ENCODE assay signal across 26 cellular contexts in genomic region chr3:188066141-188066540, GRCh38.
"Had no signal": no experiment of that assay in that cellular context is flagged by ENCODE, and none has a peak within 500 bp of the region (broad histone marks: within the 10 kb centered on the region; RNA-seq: fewer than 3 reads in every experiment).

No MANE protein-coding gene starts in this region.

- DNase-seq: activated CD4-positive, alpha-beta T cell treated with anti-CD3 and anti-CD28 coated beads for 36 hours; activated CD4-positive, alpha-beta T cell treated with anti-CD3 and anti-CD28 coated beads, Interleukin-2, amount 10 ng/mL, durations not matched to agents 7 days and 5 days; activated CD4-positive, alpha-beta T cell treated with anti-CD3 and anti-CD28 coated beads, Interleukin-2, amount 50 U/mL, for 48 hours; activated CD8-positive, alpha-beta T cell treated with anti-CD3 and anti-CD28 coated beads, Interleukin-2, amount 10 ng/mL, durations not matched to agents 7 days and 5 days; activated gamma-delta T cell treated with Interleukin-2 at 50 U/mL for 16 hours; activated naive CD4-positive, alpha-beta T cell treated with anti-CD3 and anti-CD28 coated beads for 36 hours; activated T-cell treated with anti-CD3 and anti-CD28 coated beads, Interleukin-2, amount 50 U/mL, for 24 hours; anterior cingulate cortex; caudate nucleus; cerebellar nuclear complex; NCI-H1092 treated with DMSO at 0.1 percent for 48 hours; NCI-H1417; NCI-H146; NCI-H187; NCI-H2029 treated with DMSO at 0.1 percent for 48 hours; NCI-H2107; NCI-H2171; NCI-H510A treated with DMSO at 0.1 percent for 48 hours; NCI-H526 treated with DMSO at 0.1 percent for 48 hours; NCI-H774; PC-3; Peyer's patch; RPMI8226; SHP77 treated with DMSO at 0.1 percent for 48 hours; SK-N-SH had no signal

- H3K27me3 ChIP-seq: Peyer's patch, SJSA1 had no signal

- H3K9ac ChIP-seq: SK-N-SH had no signal

- H3K4me3 ChIP-seq: Peyer's patch, SJSA1 had no signal

- H3K36me3 ChIP-seq: Peyer's patch, SJSA1 had no signal

- H3K9me3 ChIP-seq: Peyer's patch, SJSA1, SK-N-SH had no signal
